15 cellular contexts compared by ENCODE assay signal in the genomic region with DNA sequence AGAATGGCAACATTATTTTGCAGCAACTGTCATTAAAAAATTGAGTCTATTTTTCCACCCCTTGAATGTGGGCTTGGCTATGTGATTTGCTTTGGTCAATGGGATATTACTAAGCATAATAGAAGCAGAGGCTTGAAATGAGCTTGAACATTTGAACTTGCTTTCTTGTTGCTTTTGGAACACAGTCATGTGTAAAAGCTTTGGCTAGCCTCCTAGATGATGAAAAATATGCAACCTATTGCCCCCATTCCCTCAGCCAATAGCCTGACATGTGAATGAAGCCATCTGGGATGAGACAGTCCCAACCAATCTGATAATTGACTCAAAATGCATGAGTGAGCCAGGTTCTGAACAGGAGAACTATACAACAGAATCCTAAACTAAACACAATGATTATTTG.
DNase-seq lines count a peak whose midpoint lies in the region; ATAC-seq and TF ChIP-seq lines count a peak whose summit lies in the region.
"Had no signal": no experiment of that assay in that cellular context is flagged by ENCODE, and none has a peak within 500 bp of the region (broad histone marks: within the 10 kb centered on the region; RNA-seq: fewer than 3 reads in every experiment).

No MANE protein-coding gene starts in this region.

- H3K27me3 ChIP-seq in mammary epithelial cell (ENCODE audit: insufficient read depth, low read length), result peaks cover 7% of the 10 kb centered on the region
- H3K27me3 ChIP-seq in testis, result no peaks in the 10 kb centered on the region
- no peaks in the 10 kb centered on the region for H3K27me3 ChIP-seq in CD4-positive, alpha-beta memory T cell (ENCODE audit: insufficient read depth, low read length)
- H3K27me3 ChIP-seq: neutrophil had no signal

- H3K36me3 ChIP-seq in mammary epithelial cell (ENCODE audit: insufficient read depth, low read length) (no peaks in the 10 kb centered on the region), testis (ENCODE audit: low read depth, missing control alignments) (no peaks in the 10 kb centered on the region)
- H3K36me3 ChIP-seq in CD4-positive, alpha-beta memory T cell (ENCODE audit: insufficient read depth, low read length), result no peaks in the 10 kb centered on the region
- H3K36me3 ChIP-seq: neutrophil had no signal

- no peak overlapping the region for H2AFZ ChIP-seq in mammary epithelial cell (ENCODE audit: low read depth, low read length)

- ATAC-seq in activated CD4-positive, alpha-beta T cell treated with anti-CD3 and anti-CD28 coated beads for 36 hours, result no peak
- ATAC-seq: activated CD8-positive, alpha-beta T cell treated with anti-CD3 and anti-CD28 coated beads, Interleukin-2, amount 10 ng/mL, durations not matched to agents 7 days and 5 days; effector memory CD8-positive, alpha-beta T cell had no signal

- no peak overlapping the region for H3K4me3 Mint-ChIP-seq in MCF 10A (ENCODE audit: unreplicated experiment)
- no peak overlapping the region for H3K4me3 Mint-ChIP-seq in CD4-positive, alpha-beta memory T cell
- H3K4me3 Mint-ChIP-seq in activated CD4-positive, alpha-beta T cell treated with anti-CD3 and anti-CD28 coated beads for 36 hours, result no peak overlapping the region
- H3K4me3 Mint-ChIP-seq: activated CD8-positive, alpha-beta T cell treated with anti-CD3 and anti-CD28 coated beads, Interleukin-2, amount 10 ng/mL, durations not matched to agents 7 days and 5 days; activated naive CD4-positive, alpha-beta T cell treated with anti-CD3 and anti-CD28 coated beads, Interleukin-2, amount 50 U/mL, for 24 hours; effector memory CD8-positive, alpha-beta T cell; T-helper 1 cell treated with Interleukin-12 subunit alpha and Interleukin-12 subunit beta and Interleukin-4 antibody, amounts not matched to agents 30 μg/mL and 1 μg/mL, for 36 hours had no signal

- H3K9me3 ChIP-seq in mammary epithelial cell (replicated peaks; ENCODE audit: insufficient read depth, low read length) (no peaks in the 10 kb centered on the region), testis (no peaks in the 10 kb centered on the region)
- no peaks in the 10 kb centered on the region for H3K9me3 ChIP-seq in CD4-positive, alpha-beta memory T cell (ENCODE audit: control insufficient read depth in 1 of 2, low read length in 2 of 2)
- H3K9me3 ChIP-seq: neutrophil had no signal

- H3K9me3 Mint-ChIP-seq in MCF 10A (ENCODE audit: unreplicated experiment), result no peaks in the 10 kb centered on the region
- H3K9me3 Mint-ChIP-seq in CD4-positive, alpha-beta memory T cell, result peaks cover 0 to 2% (median 0%) of the 10 kb centered on the region in 8 donors
- no peaks in the 10 kb centered on the region for H3K9me3 Mint-ChIP-seq in activated CD4-positive, alpha-beta T cell treated with anti-CD3 and anti-CD28 coated beads for 36 hours (ENCODE audit: low read depth)
- H3K9me3 Mint-ChIP-seq: activated naive CD4-positive, alpha-beta T cell treated with anti-CD3 and anti-CD28 coated beads, Interleukin-2, amount 50 U/mL, for 24 hours; effector memory CD8-positive, alpha-beta T cell; T-helper 1 cell treated with Interleukin-12 subunit alpha and Interleukin-12 subunit beta and Interleukin-4 antibody, amounts not matched to agents 30 μg/mL and 1 μg/mL, for 36 hours had no signal

- POLR2A ChIA-PET in MCF 10A (lab: Yijun Ruan, JAX), result no interaction called here
- POLR2A ChIA-PET in CD4-positive, alpha-beta memory T cell (lab: Charles Lee; ENCODE audit: partially characterized antibody), result no interaction called here
- POLR2A ChIA-PET in activated CD4-positive, alpha-beta T cell treated with anti-CD3 and anti-CD28 coated beads for 36 hours (lab: Charles Lee), result no interaction called here

- dilution Hi-C loops in mammary epithelial cell (cut with HindIII; ENCODE audit: low sequenced_read_pairs), result no loop called here

- H3K79me2 ChIP-seq in mammary epithelial cell (ENCODE audit: insufficient read depth, low read length), result no peaks in the 10 kb centered on the region

- no peak overlapping the region for H3K9ac ChIP-seq in mammary epithelial cell (ENCODE audit: insufficient read depth, low read length)

- peaks cover 6% of the 10 kb centered on the region for H3K4me1 Mint-ChIP-seq in MCF 10A (ENCODE audit: insufficient read depth, unreplicated experiment)
- H3K4me1 Mint-ChIP-seq in CD4-positive, alpha-beta memory T cell, result no peaks in the 10 kb centered on the region
- no peaks in the 10 kb centered on the region for H3K4me1 Mint-ChIP-seq in activated CD4-positive, alpha-beta T cell treated with anti-CD3 and anti-CD28 coated beads for 36 hours
- H3K4me1 Mint-ChIP-seq: activated naive CD4-positive, alpha-beta T cell treated with anti-CD3 and anti-CD28 coated beads, Interleukin-2, amount 50 U/mL, for 24 hours had no signal

- DNase-seq in MCF 10A (ENCODE audit: unreplicated experiment) (peak; percentile 60), mammary epithelial cell (no peak), dermis blood vessel endothelial cell (peak; percentile 28), left kidney (ENCODE audit: low read depth, low spot score) (peak; percentile 61), testis (peak; percentile 22), GM13977 (ENCODE audit: low spot score) (no peak)
- no peak for DNase-seq in CD4-positive, alpha-beta memory T cell
- no peak for DNase-seq in activated CD4-positive, alpha-beta T cell treated with anti-CD3 and anti-CD28 coated beads for 36 hours
- DNase-seq: activated CD8-positive, alpha-beta T cell treated with anti-CD3 and anti-CD28 coated beads, Interleukin-2, amount 10 ng/mL, durations not matched to agents 7 days and 5 days; effector memory CD8-positive, alpha-beta T cell; NCI-H146; substantia nigra had no signal

- H3K27me3 Mint-ChIP-seq in MCF 10A (ENCODE audit: insufficient read depth, unreplicated experiment), result no peaks in the 10 kb centered on the region
- H3K27me3 Mint-ChIP-seq in CD4-positive, alpha-beta memory T cell, result no peaks in the 10 kb centered on the region
- H3K27me3 Mint-ChIP-seq in activated CD4-positive, alpha-beta T cell treated with anti-CD3 and anti-CD28 coated beads for 36 hours, result peaks cover 5% of the 10 kb centered on the region
- H3K27me3 Mint-ChIP-seq: activated naive CD4-positive, alpha-beta T cell treated with anti-CD3 and anti-CD28 coated beads, Interleukin-2, amount 50 U/mL, for 24 hours; effector memory CD8-positive, alpha-beta T cell had no signal

- H3K27ac Mint-ChIP-seq in MCF 10A (ENCODE audit: low read depth, unreplicated experiment), result no peak overlapping the region
- H3K27ac Mint-ChIP-seq in CD4-positive, alpha-beta memory T cell, result no peak overlapping the region
- H3K27ac Mint-ChIP-seq in activated CD4-positive, alpha-beta T cell treated with anti-CD3 and anti-CD28 coated beads for 36 hours, result no peak overlapping the region
- H3K27ac Mint-ChIP-seq: activated CD8-positive, alpha-beta T cell treated with anti-CD3 and anti-CD28 coated beads, Interleukin-2, amount 10 ng/mL, durations not matched to agents 7 days and 5 days; activated naive CD4-positive, alpha-beta T cell treated with anti-CD3 and anti-CD28 coated beads, Interleukin-2, amount 50 U/mL, for 24 hours; effector memory CD8-positive, alpha-beta T cell; T-helper 1 cell treated with Interleukin-12 subunit alpha and Interleukin-12 subunit beta and Interleukin-4 antibody, amounts not matched to agents 30 μg/mL and 1 μg/mL, for 36 hours had no signal

- H4K20me1 ChIP-seq in mammary epithelial cell (ENCODE audit: insufficient read depth, low read length), result no peaks in the 10 kb centered on the region

- CTCF ChIA-PET in MCF 10A (lab: Yijun Ruan, JAX) (no interaction called here), mammary epithelial cell (lab: Charles Lee; ENCODE audit: low non-redundant PET) (no interaction called here)
- CTCF ChIA-PET in CD4-positive, alpha-beta memory T cell (lab: Charles Lee; ENCODE audit: partially characterized antibody), result no interaction called here
- CTCF ChIA-PET in activated CD4-positive, alpha-beta T cell treated with anti-CD3 and anti-CD28 coated beads for 36 hours (lab: Charles Lee), result no interaction called here

- H3K27ac ChIP-seq in mammary epithelial cell (ENCODE audit: insufficient read depth, low read depth, low read length) (no peak overlapping the region), testis (no peak overlapping the region)
- no peak overlapping the region for H3K27ac ChIP-seq in CD4-positive, alpha-beta memory T cell (ENCODE audit: low read depth, low read length)
- H3K27ac ChIP-seq: neutrophil had no signal

- no peaks in the 10 kb centered on the region for H3K36me3 Mint-ChIP-seq in MCF 10A (ENCODE audit: insufficient read depth, unreplicated experiment)
- H3K36me3 Mint-ChIP-seq in CD4-positive, alpha-beta memory T cell, result no peaks in the 10 kb centered on the region
- no peaks in the 10 kb centered on the region for H3K36me3 Mint-ChIP-seq in activated CD4-positive, alpha-beta T cell treated with anti-CD3 and anti-CD28 coated beads for 36 hours (ENCODE audit: low read depth)
- H3K36me3 Mint-ChIP-seq: activated naive CD4-positive, alpha-beta T cell treated with anti-CD3 and anti-CD28 coated beads, Interleukin-2, amount 50 U/mL, for 24 hours had no signal

- in situ Hi-C loops in mammary epithelial cell (cut with MboI; ENCODE audit: low sequenced_read_pairs in 2 of 2), result no loop called here
- in situ Hi-C loops in GM13977 (cut with MboI; ENCODE audit: low pct_unique_long_range_greater_than_20kb, low sequenced_read_pairs, unreplicated experiment), result no loop called here

- TF ChIP-seq CTCF in MCF 10A (IDR thresholded peaks at IDR 0.05; ENCODE audit: unreplicated experiment) (no peak), mammary epithelial cell (conservative IDR thresholded peaks at IDR 0.05 in 1 of 2, IDR thresholded peaks at IDR 0.05 in 1 of 2; ENCODE audit: extremely low read depth in 1 of 2, insufficient read depth in 1 of 2, low read depth in 1 of 2, low read length in 2 of 2) (no peak), testis (IDR thresholded peaks at IDR 0.05) (no peak), GM13977 (IDR thresholded peaks at IDR 0.05; ENCODE audit: extremely low read depth, insufficient read depth, missing control alignments) (no peak)

- no peaks in the 10 kb centered on the region for H3K4me1 ChIP-seq in mammary epithelial cell (ENCODE audit: insufficient read depth, low read length)
- H3K4me1 ChIP-seq in testis, result no peaks in the 10 kb centered on the region
- no peaks in the 10 kb centered on the region for H3K4me1 ChIP-seq in CD4-positive, alpha-beta memory T cell (ENCODE audit: insufficient read depth, low read length)

- no peak overlapping the region for H3K4me3 ChIP-seq in mammary epithelial cell (replicated peaks in 1 of 3; ENCODE audit: insufficient read depth in 1 of 3, low read depth in 2 of 3, low read length in 3 of 3)
- no peak overlapping the region for H3K4me3 ChIP-seq in testis
- H3K4me3 ChIP-seq in CD4-positive, alpha-beta memory T cell (ENCODE audit: low read length in 2 of 2), result no peak overlapping the region

- H3K4me2 ChIP-seq in mammary epithelial cell (ENCODE audit: insufficient read depth, low read depth, low read length), result no peak overlapping the region

- intact Hi-C loops in MCF 10A (cut with micrococcal nuclease), result no loop called here
- intact Hi-C loops in mammary epithelial cell (cut with micrococcal nuclease), result no loop called here
- intact Hi-C loops in testis (cut with DNase I; ENCODE audit: low total_unique reads), result no loop called here
- intact Hi-C loops in CD4-positive, alpha-beta memory T cell (cut with micrococcal nuclease), result no loop called here
- intact Hi-C loops in activated CD4-positive, alpha-beta T cell treated with anti-CD3 and anti-CD28 coated beads for 36 hours (cut with DNase I, micrococcal nuclease), result no loop called here

- no TSS peak for BruUV-seq in MCF 10A (replicated peaks; lab: Mats Ljungman, UMichigan)
- no TSS peak for BruUV-seq in mammary epithelial cell (replicated peaks; lab: Mats Ljungman, UMichigan)

- TF ChIP-seq POLR2A in testis (IDR thresholded peaks at IDR 0.05), result no peak

Comparison
In these comparisons a context has a peak if more than half of its experiments do, and no peak if none do; other contexts are left out.
1. DNase-seq: peak in MCF 10A (single experiment), dermis blood vessel endothelial cell (single experiment), left kidney (single experiment) and testis (single experiment); none in mammary epithelial cell (single experiment), CD4-positive, alpha-beta memory T cell (0 of 5), activated CD4-positive, alpha-beta T cell treated with anti-CD3 and anti-CD28 coated beads for 36 hours (single experiment) and GM13977 (single experiment).